ENCODE assay signal across 9 cellular contexts in the genomic region with DNA sequence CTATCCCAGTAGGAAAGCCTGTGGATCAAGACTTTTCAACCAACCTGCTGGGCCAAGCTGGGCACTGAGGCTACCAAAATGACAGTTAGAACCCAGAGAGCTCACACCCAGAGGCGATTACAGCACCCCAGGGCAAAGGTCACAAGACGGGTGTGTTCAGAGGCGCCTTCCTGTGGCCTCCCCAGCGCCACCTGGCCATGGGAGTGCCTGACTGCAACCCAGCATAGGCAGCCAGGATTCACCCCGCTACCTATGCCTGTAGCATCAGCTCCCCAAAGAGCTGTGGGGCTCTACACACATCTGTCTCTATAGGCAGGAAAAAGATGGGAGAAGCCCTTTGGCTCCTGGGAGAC. TPM values are rescaled to one million over a fixed set of nuclear protein-coding genes. Genes with fewer than 3 reads are reported as not detected.
A peak's percentile ranks its signal among the peaks of the same experiment; 100 is the strongest.
DNase-seq lines count a peak whose midpoint lies in the region; ATAC-seq and TF ChIP-seq lines count a peak whose summit lies in the region.
"Had no signal": no experiment of that assay in that cellular context is flagged by ENCODE, and none has a peak within 500 bp of the region (broad histone marks: within the 10 kb centered on the region; RNA-seq: fewer than 3 reads in every experiment).

No MANE protein-coding gene starts in this region.

- no peak overlapping the region for H3K27ac ChIP-seq in right cardiac atrium (ENCODE audit: low read length)
- H3K27ac ChIP-seq: pancreas had no signal

- DNase-seq in activated naive CD4-positive, alpha-beta T cell treated with anti-CD3 and anti-CD28 coated beads, Interleukin-2, amount 10 ng/mL, durations not matched to agents 7 days and 5 days = peak; percentile 57
- DNase-seq in activated naive CD4-positive, alpha-beta T cell treated with Interleukin-2 at 50 U/mL for 16 hours = no peak
- DNase-seq in right cardiac atrium (peak; percentile 18 to 68 (median 54)), NCI-H446 treated with DMSO at 0.1 percent for 48 hours (lab: John Stamatoyannopoulos, UW) (no peak), midbrain (lab: John Stamatoyannopoulos, UW) (no peak), NCI-H1417 treated with DMSO at 0.1 percent for 48 hours (lab: John Stamatoyannopoulos, UW) (no peak)

- intact Hi-C loops in right cardiac atrium (cut with DNase I) = loop anchor here in 1 of 4 donors (10.0 kb wide), 1 partner anchor 233 kb away; a partner anchor contains a TSS

- H3K9me3 ChIP-seq in right cardiac atrium (ENCODE audit: control insufficient read depth, low read length) = no peaks in the 10 kb centered on the region
- H3K9me3 ChIP-seq: pancreas had no signal

- H3K27me3 Mint-ChIP-seq in activated naive CD4-positive, alpha-beta T cell treated with anti-CD3 and anti-CD28 coated beads, Interleukin-2, amount 10 ng/mL, durations not matched to agents 7 days and 5 days = no peaks in the 10 kb centered on the region

- H3K9me3 Mint-ChIP-seq in activated naive CD4-positive, alpha-beta T cell treated with anti-CD3 and anti-CD28 coated beads, Interleukin-2, amount 10 ng/mL, durations not matched to agents 7 days and 5 days = no peaks in the 10 kb centered on the region

- no peaks in the 10 kb centered on the region for H3K27me3 ChIP-seq in right cardiac atrium (ENCODE audit: control insufficient read depth, insufficient read depth)
- H3K27me3 ChIP-seq: pancreas had no signal

- no peak overlapping the region for H3K27ac Mint-ChIP-seq in activated naive CD4-positive, alpha-beta T cell treated with anti-CD3 and anti-CD28 coated beads, Interleukin-2, amount 10 ng/mL, durations not matched to agents 7 days and 5 days

- ATAC-seq in HG02943 (IDR thresholded peaks at IDR 0.05; ENCODE audit: low read depth, unreplicated experiment) (peak; percentile 73), SK-N-SH treated with all-trans-retinoic acid at 6 μM for 48 hours (peak; percentile 50), right cardiac atrium (no peak)

- H3K4me3 Mint-ChIP-seq in activated naive CD4-positive, alpha-beta T cell treated with anti-CD3 and anti-CD28 coated beads, Interleukin-2, amount 10 ng/mL, durations not matched to agents 7 days and 5 days = no peak overlapping the region

- H3K4me1 Mint-ChIP-seq in activated naive CD4-positive, alpha-beta T cell treated with anti-CD3 and anti-CD28 coated beads, Interleukin-2, amount 10 ng/mL, durations not matched to agents 7 days and 5 days = peaks cover 5% of the 10 kb centered on the region

- no peak overlapping the region for H3K4me3 ChIP-seq in right cardiac atrium (ENCODE audit: low read length)
- H3K4me3 ChIP-seq: pancreas had no signal

- no peaks in the 10 kb centered on the region for H3K4me1 ChIP-seq in right cardiac atrium (ENCODE audit: control insufficient read depth, insufficient read depth, low read length)
- H3K4me1 ChIP-seq: pancreas had no signal

- 59% methylated on average over 5 of the region's 5 CpGs for WGBS in right cardiac atrium

- CTCF ChIA-PET in activated naive CD4-positive, alpha-beta T cell treated with anti-CD3 and anti-CD28 coated beads, Interleukin-2, amount 10 ng/mL, durations not matched to agents 7 days and 5 days (lab: Charles Lee) = interaction anchor here (0.6 to 1.8 kb wide), 15 partner anchors 10 to 397 kb away, joined by 3 to 8 read pairs (median 3); no protein-coding TSS in a partner anchor

- H3K36me3 Mint-ChIP-seq in activated naive CD4-positive, alpha-beta T cell treated with anti-CD3 and anti-CD28 coated beads, Interleukin-2, amount 10 ng/mL, durations not matched to agents 7 days and 5 days = no peaks in the 10 kb centered on the region

TF ChIP-seq in SK-N-SH treated with all-trans-retinoic acid at 6 μM for 48 hours, 23 proteins besides CTCF, POLR2A, EP300 and RAD21:
- no peak for TF ChIP-seq ZC3H10 (CRISPR knock-in tag; IDR thresholded peaks at IDR 0.05)
- TF ChIP-seq, protein P1, sequence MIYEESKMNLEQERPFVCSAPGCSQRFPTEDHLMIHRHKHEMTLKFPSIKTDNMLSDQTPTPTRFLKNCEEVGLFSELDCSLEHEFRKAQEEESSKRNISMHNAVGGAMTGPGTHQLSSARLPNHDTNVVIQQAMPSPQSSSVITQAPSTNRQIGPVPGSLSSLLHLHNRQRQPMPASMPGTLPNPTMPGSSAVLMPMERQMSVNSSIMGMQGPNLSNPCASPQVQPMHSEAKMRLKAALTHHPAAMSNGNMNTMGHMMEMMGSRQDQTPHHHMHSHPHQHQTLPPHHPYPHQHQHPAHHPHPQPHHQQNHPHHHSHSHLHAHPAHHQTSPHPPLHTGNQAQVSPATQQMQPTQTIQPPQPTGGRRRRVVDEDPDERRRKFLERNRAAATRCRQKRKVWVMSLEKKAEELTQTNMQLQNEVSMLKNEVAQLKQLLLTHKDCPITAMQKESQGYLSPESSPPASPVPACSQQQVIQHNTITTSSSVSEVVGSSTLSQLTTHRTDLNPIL (CRISPR knock-in tag; IDR thresholded peaks at IDR 0.05; ENCODE audit: low read depth) = no peak
TF ChIP-seq in SK-N-SH treated with all-trans-retinoic acid at 6 μM for 48 hours: peak in this region for 0.

RNA-seq across cellular contexts. Expression of a gene that starts 33.5 kb away (rescaled TPM):
- total RNA-seq in right cardiac atrium = 10 to 100 TPM; 42.7 to 68.0 (median 46.4) TPM
- 24.6 TPM for polyA plus RNA-seq in right cardiac atrium

RNA-seq across cellular contexts. Expression of a gene that starts 35.8 kb away (rescaled TPM):
- total RNA-seq in right cardiac atrium = 10 to 100 TPM; 16.5 to 31.6 (median 24.8) TPM
- 4.5 TPM for polyA plus RNA-seq in right cardiac atrium

RNA-seq across cellular contexts. Expression of a gene that starts 44.4 kb away (rescaled TPM):
- total RNA-seq in right cardiac atrium = under 1 TPM in 1 of 4 donors, not detected in 3; 0.23 TPM
- 0.09 TPM for polyA plus RNA-seq in right cardiac atrium

Comparison
In these comparisons a context has a peak if more than half of its experiments do, and no peak if none do; other contexts are left out.
1. DNase-seq: peak in activated naive CD4-positive, alpha-beta T cell treated with anti-CD3 and anti-CD28 coated beads, Interleukin-2, amount 10 ng/mL, durations not matched to agents 7 days and 5 days (single experiment) and right cardiac atrium (3 of 3); none in activated naive CD4-positive, alpha-beta T cell treated with Interleukin-2 at 50 U/mL for 16 hours (single experiment), NCI-H446 treated with DMSO at 0.1 percent for 48 hours (single experiment), midbrain (single experiment) and NCI-H1417 treated with DMSO at 0.1 percent for 48 hours (single experiment).
2. ATAC-seq: peak in HG02943 (single experiment) and SK-N-SH treated with all-trans-retinoic acid at 6 μM for 48 hours (single experiment); none in right cardiac atrium (0 of 2).